In the genomic region with DNA sequence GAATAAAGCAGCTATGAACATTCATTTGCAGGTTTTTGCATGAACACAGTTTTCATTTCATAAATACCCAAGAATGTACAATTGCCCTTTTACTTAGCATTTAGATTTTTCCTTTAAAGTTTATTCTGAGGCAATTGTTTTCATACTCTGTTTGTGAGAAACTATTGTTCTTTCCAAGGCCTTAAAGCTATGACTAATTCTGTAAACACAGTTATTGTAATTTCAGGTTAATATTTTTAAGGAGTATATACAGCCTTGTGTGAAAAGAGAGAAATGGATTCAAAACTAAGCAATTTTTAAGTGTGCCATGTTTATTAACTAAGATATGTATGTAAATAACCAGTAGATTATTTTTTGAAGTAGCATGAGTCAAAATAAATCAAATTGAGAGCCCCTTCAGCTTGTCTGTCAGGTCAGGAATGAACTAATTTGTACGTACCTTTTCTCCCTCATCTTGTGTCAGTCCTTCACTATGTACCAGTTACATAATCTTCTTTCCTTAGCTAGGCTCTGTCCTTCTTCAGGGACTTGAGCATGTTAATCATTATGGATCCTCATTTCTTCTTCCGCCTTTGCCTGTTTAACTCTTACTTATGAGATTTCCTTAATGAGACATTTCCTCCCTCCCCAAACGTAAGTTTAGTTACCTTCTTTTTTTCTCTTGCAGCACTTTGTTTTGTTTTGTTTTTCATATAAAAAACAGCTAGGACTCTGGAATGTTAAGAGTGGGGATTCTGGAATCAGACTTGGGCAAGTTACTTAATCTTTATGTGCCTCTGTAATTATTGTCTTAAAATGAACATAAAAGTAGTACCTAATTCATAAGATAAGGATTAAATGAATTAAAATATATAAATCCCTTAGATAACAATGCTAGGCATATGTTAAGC, we compare ENCODE assay signal across 26 cellular contexts.
DNase-seq lines count a peak whose midpoint lies in the region; ATAC-seq, FAIRE-seq and TF ChIP-seq lines count a peak whose summit lies in the region.
"Had no signal": no experiment of that assay in that cellular context is flagged by ENCODE, and none has a peak within 500 bp of the region (broad histone marks: within the 10 kb centered on the region; RNA-seq: fewer than 3 reads in every experiment).

No MANE protein-coding gene starts in this region.

- intact Hi-C loops in endothelial cell of umbilical vein (cut with micrococcal nuclease), result no loop called here
- intact Hi-C loops in mucosa of descending colon (cut with DNase I, micrococcal nuclease), result loop anchor here in 1 of 2 donors (10.0 kb wide), 1 partner anchor 55 kb away; no protein-coding TSS in a partner anchor

- H3K4me3 ChIP-seq in endothelial cell of umbilical vein (replicated peaks in 1 of 3; ENCODE audit: insufficient read depth in 1 of 3, low read depth in 1 of 3, low read length in 3 of 3) (peak overlapping the region in 2 of 3 experiments; percentile 10 to 45), mucosa of descending colon (no peak overlapping the region)
- H3K4me3 ChIP-seq: gastrocnemius medialis, prostate gland, spleen, thoracic aorta had no signal

- DNase-seq in EH (ENCODE audit: low read depth), result peak; percentile 6
- peak; percentile 73 for DNase-seq in NOMO-1 treated with DMSO at 0.1 percent for 48 hours (lab: John Stamatoyannopoulos, UW; ENCODE audit: unreplicated experiment)
- peak; percentile 76 for DNase-seq in endothelial cell of umbilical vein (ENCODE audit: low read depth, low spot score)
- no peak for DNase-seq in mucosa of descending colon
- DNase-seq in GM19238 (ENCODE audit: insufficient read length, low spot score), result no peak
- DNase-seq: activated CD8-positive, alpha-beta memory T cell treated with anti-CD3 and anti-CD28 coated beads, Interleukin-2, amount 10 ng/mL, durations not matched to agents 7 days and 5 days; anterior cingulate cortex; COR-L47; endodermal cell; gastrocnemius medialis; GF-D8; naive B cell; NCI-H187; NCI-H226; NK-92 treated with Interleukin-12 subunit alpha and Interleukin-12 subunit beta, amount 100 ng/mL, for 24 hours; SHP77 treated with DMSO at 0.1 percent for 48 hours; spleen; T-helper 2 cell had no signal

- CTCF ChIA-PET in endothelial cell of umbilical vein (lab: Charles Lee), result interaction anchor here (0.9 to 1.3 kb wide), 4 partner anchors 12 to 200 kb away, joined by 3 to 6 read pairs (median 5); no protein-coding TSS in a partner anchor

- peaks cover 3% of the 10 kb centered on the region for H3K9me1 ChIP-seq in endothelial cell of umbilical vein (replicated peaks; ENCODE audit: control insufficient read depth, extremely low read depth, insufficient read depth, low read length)

- no peaks in the 10 kb centered on the region for H3K27me3 ChIP-seq in endothelial cell of umbilical vein (ENCODE audit: control insufficient read depth in 2 of 2, insufficient read depth in 2 of 2, low read length in 2 of 2)
- H3K27me3 ChIP-seq: gastrocnemius medialis, spleen had no signal

- dilution Hi-C loops in endothelial cell of umbilical vein (cut with MboI; ENCODE audit: extremely low pct_ligation_motif_present, low sequenced_read_pairs), result no loop called here

- ATAC-seq in mucosa of descending colon (peak; percentile 69), GM19452 (IDR thresholded peaks at IDR 0.05; ENCODE audit: unreplicated experiment) (no peak), GM21526 (IDR thresholded peaks at IDR 0.05; ENCODE audit: low FRiP score, unreplicated experiment) (no peak), GM21528 (IDR thresholded peaks at IDR 0.05; ENCODE audit: low FRiP score, unreplicated experiment) (no peak)
- ATAC-seq: activated CD8-positive, alpha-beta memory T cell treated with anti-CD3 and anti-CD28 coated beads, Interleukin-2, amount 10 ng/mL, durations not matched to agents 7 days and 5 days; gastrocnemius medialis; HCT116; left lobe of liver had no signal

- H3K36me3 ChIP-seq in endothelial cell of umbilical vein (ENCODE audit: control insufficient read depth in 2 of 2, extremely low read depth in 1 of 2, insufficient read depth in 2 of 2, low read length in 2 of 2) (no peaks in the 10 kb centered on the region), mucosa of descending colon (ENCODE audit: low read depth) (no peaks in the 10 kb centered on the region)
- H3K36me3 ChIP-seq: gastrocnemius medialis, prostate gland, thoracic aorta had no signal

- H2AFZ ChIP-seq in endothelial cell of umbilical vein (ENCODE audit: low read depth, low read length), result no peak overlapping the region

- H3K4me1 ChIP-seq in endothelial cell of umbilical vein (ENCODE audit: control insufficient read depth, extremely low read depth, insufficient read depth, low read length) (peaks cover 26% of the 10 kb centered on the region), mucosa of descending colon (ENCODE audit: low read depth) (peaks cover 5% of the 10 kb centered on the region)
- H3K4me1 ChIP-seq: prostate gland had no signal

- FAIRE-seq in endothelial cell of umbilical vein (lab: Jason Lieb, UNC), result peak; percentile 80
- FAIRE-seq: GM12892 had no signal

- POLR2A ChIA-PET in endothelial cell of umbilical vein (lab: Charles Lee), result no interaction called here

- no peak for TF ChIP-seq CTCF in endothelial cell of umbilical vein (IDR thresholded peaks at IDR 0.05; ENCODE audit: extremely low read depth in 1 of 2, insufficient read depth in 1 of 2, low read depth in 1 of 2, low read length in 2 of 2)
- no peak for TF ChIP-seq CTCF in mucosa of descending colon (IDR thresholded peaks at IDR 0.05)

- peaks cover 11% of the 10 kb centered on the region for H4K20me1 ChIP-seq in endothelial cell of umbilical vein (replicated peaks; ENCODE audit: control insufficient read depth, extremely low read depth, insufficient read depth, low read length)

- H3K27ac ChIP-seq in endothelial cell of umbilical vein (ENCODE audit: insufficient read depth, low read depth, low read length), result peak overlapping the region; percentile 75
- H3K27ac ChIP-seq: gastrocnemius medialis, prostate gland, thoracic aorta had no signal

- no peaks in the 10 kb centered on the region for H3K9me3 ChIP-seq in endothelial cell of umbilical vein (replicated peaks; ENCODE audit: control insufficient read depth, insufficient read depth, low read length)
- H3K9me3 ChIP-seq in mucosa of descending colon, result no peaks in the 10 kb centered on the region
- H3K9me3 ChIP-seq: gastrocnemius medialis, prostate gland, spleen, thoracic aorta had no signal

- no peak for TF ChIP-seq POLR2A in endothelial cell of umbilical vein (IDR thresholded peaks at IDR 0.05; ENCODE audit: low read depth, low read length)

- H3K79me2 ChIP-seq in endothelial cell of umbilical vein (ENCODE audit: control insufficient read depth, insufficient read depth, low read length), result peaks cover 77% of the 10 kb centered on the region

- H3K9ac ChIP-seq in endothelial cell of umbilical vein (replicated peaks; ENCODE audit: extremely low read depth, insufficient read depth, low read length), result peak overlapping the region; percentile 36

- peak overlapping the region; percentile 91 for H3K4me2 ChIP-seq in endothelial cell of umbilical vein (ENCODE audit: insufficient read depth, low read length)

- BruUV-seq in endothelial cell of umbilical vein (replicated peaks; lab: Mats Ljungman, UMichigan), result no TSS peak

TF ChIP-seq in endothelial cell of umbilical vein, 7 proteins besides CTCF, POLR2A, EP300 and RAD21:
- TF ChIP-seq GATA2 (IDR thresholded peaks at IDR 0.05; ENCODE audit: insufficient read depth, insufficient read length, low read depth, low read length), result no peak
- TF ChIP-seq FOS (IDR thresholded peaks at IDR 0.05; ENCODE audit: borderline replicate concordance, insufficient read depth, low read length), result peak; percentile 51
- TF ChIP-seq JUN (IDR thresholded peaks at IDR 0.05; ENCODE audit: borderline replicate concordance, insufficient read depth, insufficient read length, low read depth), result peak; percentile 61
- TF ChIP-seq MYC (IDR thresholded peaks at IDR 0.05; ENCODE audit: low read depth, low read length), result no peak
TF ChIP-seq in endothelial cell of umbilical vein: peak in this region for 2.

Comparison
In these comparisons a context has a peak if more than half of its experiments do, and no peak if none do; other contexts are left out.
1. DNase-seq: peak in EH (single experiment), NOMO-1 treated with DMSO at 0.1 percent for 48 hours (single experiment) and endothelial cell of umbilical vein (single experiment); none in mucosa of descending colon (0 of 3) and GM19238 (single experiment).